ENCODE assay signal across 12 cellular contexts in genomic region chr18:40866013-40866644, GRCh38.
DNase-seq lines count a peak whose midpoint lies in the region; ATAC-seq and TF ChIP-seq lines count a peak whose summit lies in the region.
"Had no signal": no experiment of that assay in that cellular context is flagged by ENCODE, and none has a peak within 500 bp of the region (broad histone marks: within the 10 kb centered on the region; RNA-seq: fewer than 3 reads in every experiment).

No MANE protein-coding gene starts in this region.

- peaks cover 0 to 4% of the 10 kb centered on the region in 2 experiments for H3K4me1 ChIP-seq in trophoblast cell (ENCODE audit: control insufficient read depth in 1 of 2, insufficient read depth in 2 of 2, low read length in 2 of 2)

- no peak for ATAC-seq in omental fat pad (ENCODE audit: low FRiP score)
- ATAC-seq: activated naive CD8-positive, alpha-beta T cell treated with anti-CD3 and anti-CD28 coated beads, Interleukin-2, amount 50 U/mL, for 24 hours; SK-N-SH treated with all-trans-retinoic acid at 6 μM for 48 hours had no signal

- no peak for TF ChIP-seq CTCF in WERI-Rb-1 (IDR thresholded peaks at IDR 0.05; ENCODE audit: low read depth, low read length)
- no peak for TF ChIP-seq CTCF in omental fat pad (IDR thresholded peaks at IDR 0.05)

- peaks cover 5% of the 10 kb centered on the region for H3K79me1 ChIP-seq in trophoblast cell (ENCODE audit: low read length)

- no peak overlapping the region for H2BK120ac ChIP-seq in trophoblast cell (ENCODE audit: insufficient read depth, low read length, poor library complexity)

- peak overlapping the region; percentile 43 for H4K91ac ChIP-seq in trophoblast cell (ENCODE audit: low read depth, low read length)

- no peak overlapping the region for H3K27ac Mint-ChIP-seq in activated CD4-positive, alpha-beta T cell treated with anti-CD3 and anti-CD28 coated beads, Interleukin-2, amount 10 ng/mL, durations not matched to agents 7 days and 5 days
- no peak overlapping the region for H3K27ac Mint-ChIP-seq in activated CD4-positive, alpha-beta T cell treated with anti-CD3 and anti-CD28 coated beads, Interleukin-2, amount 10 ng/mL, durations not matched to agents 24 days and 14 days
- H3K27ac Mint-ChIP-seq: activated naive CD8-positive, alpha-beta T cell treated with anti-CD3 and anti-CD28 coated beads, Interleukin-2, amount 50 U/mL, for 24 hours had no signal

- H3K79me2 ChIP-seq in trophoblast cell (ENCODE audit: control insufficient read depth, insufficient read depth, low read length, poor library complexity) = no peaks in the 10 kb centered on the region

- H4K12ac ChIP-seq in trophoblast cell (ENCODE audit: low read depth, low read length) = no peak overlapping the region

- H3K23ac ChIP-seq in trophoblast cell (ENCODE audit: low read length) = no peak overlapping the region

- CTCF ChIA-PET in activated CD4-positive, alpha-beta T cell treated with anti-CD3 and anti-CD28 coated beads, Interleukin-2, amount 10 ng/mL, durations not matched to agents 7 days and 5 days (lab: Charles Lee) = no interaction called here

- H2AFZ ChIP-seq in trophoblast cell (ENCODE audit: insufficient read depth, low read length, poor library complexity) = no peak overlapping the region

- H3K18ac ChIP-seq in trophoblast cell (ENCODE audit: low read length) = no peak overlapping the region

- WGBS in trophoblast cell (ENCODE audit: extremely low coverage, insufficient coverage, insufficient read length) = no CpG with 5 or more reads among the region's 5 CpGs

- no peak overlapping the region for H3K9ac ChIP-seq in trophoblast cell (ENCODE audit: low read length)

- H3K4me1 Mint-ChIP-seq in activated CD4-positive, alpha-beta T cell treated with anti-CD3 and anti-CD28 coated beads, Interleukin-2, amount 10 ng/mL, durations not matched to agents 7 days and 5 days = no peaks in the 10 kb centered on the region
- H3K4me1 Mint-ChIP-seq in activated CD4-positive, alpha-beta T cell treated with anti-CD3 and anti-CD28 coated beads, Interleukin-2, amount 10 ng/mL, durations not matched to agents 24 days and 14 days = no peaks in the 10 kb centered on the region
- H3K4me1 Mint-ChIP-seq: activated naive CD8-positive, alpha-beta T cell treated with anti-CD3 and anti-CD28 coated beads, Interleukin-2, amount 50 U/mL, for 24 hours had no signal

- no peaks in the 10 kb centered on the region for H3K36me3 Mint-ChIP-seq in activated CD4-positive, alpha-beta T cell treated with anti-CD3 and anti-CD28 coated beads, Interleukin-2, amount 10 ng/mL, durations not matched to agents 7 days and 5 days (ENCODE audit: low read depth)
- H3K36me3 Mint-ChIP-seq in activated CD4-positive, alpha-beta T cell treated with anti-CD3 and anti-CD28 coated beads, Interleukin-2, amount 10 ng/mL, durations not matched to agents 24 days and 14 days (ENCODE audit: low read depth) = no peaks in the 10 kb centered on the region

- peak overlapping the region; percentile 56 for H2BK5ac ChIP-seq in trophoblast cell (ENCODE audit: low read depth, low read length, poor library complexity)

- peak overlapping the region; percentile 92 for H2BK12ac ChIP-seq in trophoblast cell (ENCODE audit: low read length)

- H2AK5ac ChIP-seq in trophoblast cell (ENCODE audit: low read length) = no peak overlapping the region

- H3K4ac ChIP-seq in trophoblast cell (ENCODE audit: low read depth, low read length) = no peak overlapping the region

- no peak overlapping the region for H3K4me3 Mint-ChIP-seq in activated CD4-positive, alpha-beta T cell treated with anti-CD3 and anti-CD28 coated beads, Interleukin-2, amount 10 ng/mL, durations not matched to agents 7 days and 5 days
- no peak overlapping the region for H3K4me3 Mint-ChIP-seq in activated CD4-positive, alpha-beta T cell treated with anti-CD3 and anti-CD28 coated beads, Interleukin-2, amount 10 ng/mL, durations not matched to agents 24 days and 14 days
- H3K4me3 Mint-ChIP-seq: activated naive CD8-positive, alpha-beta T cell treated with anti-CD3 and anti-CD28 coated beads, Interleukin-2, amount 50 U/mL, for 24 hours had no signal

- H3K4me3 ChIP-seq in MG63 = no peak overlapping the region
- no peak overlapping the region for H3K4me3 ChIP-seq in WERI-Rb-1 (ENCODE audit: low read depth, low read length)
- no peak overlapping the region for H3K4me3 ChIP-seq in trophoblast cell (ENCODE audit: low read depth, low read length)
- H3K4me3 ChIP-seq: dorsolateral prefrontal cortex had no signal

- POLR2A ChIA-PET in activated CD4-positive, alpha-beta T cell treated with anti-CD3 and anti-CD28 coated beads, Interleukin-2, amount 10 ng/mL, durations not matched to agents 7 days and 5 days (lab: Charles Lee) = no interaction called here

- H4K8ac ChIP-seq in trophoblast cell (ENCODE audit: low read depth, low read length) = peak overlapping the region; percentile 84

- intact Hi-C loops in activated CD4-positive, alpha-beta T cell treated with anti-CD3 and anti-CD28 coated beads, Interleukin-2, amount 10 ng/mL, durations not matched to agents 24 days and 14 days (cut with micrococcal nuclease) = no loop called here

- H3K9me3 ChIP-seq in MG63 = no peaks in the 10 kb centered on the region
- H3K9me3 ChIP-seq in WERI-Rb-1 (ENCODE audit: severe bottlenecking) = no peaks in the 10 kb centered on the region
- peaks cover 2% of the 10 kb centered on the region for H3K9me3 ChIP-seq in trophoblast cell (ENCODE audit: insufficient read depth, low read depth, low read length)

- H3K36me3 ChIP-seq in MG63 (no peaks in the 10 kb centered on the region), WERI-Rb-1 (no peaks in the 10 kb centered on the region), trophoblast cell (ENCODE audit: control insufficient read depth in 1 of 2, insufficient read depth in 2 of 2, low read length in 2 of 2) (no peaks in the 10 kb centered on the region)

- no peaks in the 10 kb centered on the region for H3K27me3 ChIP-seq in MG63
- H3K27me3 ChIP-seq in WERI-Rb-1 (ENCODE audit: insufficient read depth, low read depth, severe bottlenecking) = no peaks in the 10 kb centered on the region
- H3K27me3 ChIP-seq in trophoblast cell (ENCODE audit: insufficient read depth, low read length) = no peaks in the 10 kb centered on the region
- H3K27me3 ChIP-seq: dorsolateral prefrontal cortex had no signal

- peak; percentile 6 for DNase-seq in activated CD4-positive, alpha-beta T cell treated with anti-CD3 and anti-CD28 coated beads, Interleukin-2, amount 10 ng/mL, durations not matched to agents 7 days and 5 days
- no peak for DNase-seq in activated CD4-positive, alpha-beta T cell treated with anti-CD3 and anti-CD28 coated beads, Interleukin-2, amount 10 ng/mL, durations not matched to agents 24 days and 14 days
- DNase-seq in MG63 (peak; percentile 14), WERI-Rb-1 (peak; percentile 19), trophoblast cell (no peak), omental fat pad (ENCODE audit: low spot score) (no peak), NCI-H2196 treated with DMSO at 0.1 percent for 48 hours (lab: John Stamatoyannopoulos, UW; ENCODE audit: unreplicated experiment) (no peak), putamen (ENCODE audit: low spot score) (no peak)
- DNase-seq: activated naive CD8-positive, alpha-beta T cell treated with anti-CD3 and anti-CD28 coated beads, Interleukin-2, amount 50 U/mL, for 24 hours; dorsolateral prefrontal cortex; substantia nigra had no signal

- no peaks in the 10 kb centered on the region for H3K27me3 Mint-ChIP-seq in activated CD4-positive, alpha-beta T cell treated with anti-CD3 and anti-CD28 coated beads, Interleukin-2, amount 10 ng/mL, durations not matched to agents 7 days and 5 days
- H3K27me3 Mint-ChIP-seq in activated CD4-positive, alpha-beta T cell treated with anti-CD3 and anti-CD28 coated beads, Interleukin-2, amount 10 ng/mL, durations not matched to agents 24 days and 14 days = no peaks in the 10 kb centered on the region
- H3K27me3 Mint-ChIP-seq: activated naive CD8-positive, alpha-beta T cell treated with anti-CD3 and anti-CD28 coated beads, Interleukin-2, amount 50 U/mL, for 24 hours had no signal

- no peak overlapping the region for H3K4me2 ChIP-seq in trophoblast cell (ENCODE audit: low read length)

- peaks cover 24% of the 10 kb centered on the region for H3K9me3 Mint-ChIP-seq in activated CD4-positive, alpha-beta T cell treated with anti-CD3 and anti-CD28 coated beads, Interleukin-2, amount 10 ng/mL, durations not matched to agents 7 days and 5 days
- H3K9me3 Mint-ChIP-seq in activated CD4-positive, alpha-beta T cell treated with anti-CD3 and anti-CD28 coated beads, Interleukin-2, amount 10 ng/mL, durations not matched to agents 24 days and 14 days = peaks cover 7% of the 10 kb centered on the region

- H3K14ac ChIP-seq in trophoblast cell (ENCODE audit: low read length) = no peak overlapping the region

- H3K27ac ChIP-seq in WERI-Rb-1 = no peak overlapping the region
- no peak overlapping the region for H3K27ac ChIP-seq in trophoblast cell (ENCODE audit: low read depth, low read length)
- H3K27ac ChIP-seq: dorsolateral prefrontal cortex had no signal

Comparison
In these comparisons a context has a peak if more than half of its experiments do, and no peak if none do; other contexts are left out.
1. DNase-seq: peak in activated CD4-positive, alpha-beta T cell treated with anti-CD3 and anti-CD28 coated beads, Interleukin-2, amount 10 ng/mL, durations not matched to agents 7 days and 5 days (single experiment), MG63 (single experiment) and WERI-Rb-1 (single experiment); none in activated CD4-positive, alpha-beta T cell treated with anti-CD3 and anti-CD28 coated beads, Interleukin-2, amount 10 ng/mL, durations not matched to agents 24 days and 14 days (single experiment), trophoblast cell (0 of 2), omental fat pad (single experiment), NCI-H2196 treated with DMSO at 0.1 percent for 48 hours (single experiment) and putamen (single experiment).